Comparison of ENCODE assay signal across 16 cellular contexts in genomic region chr6:155162682-155163081, GRCh38.
A peak's percentile ranks its signal among the peaks of the same experiment; 100 is the strongest.
DNase-seq lines count a peak whose midpoint lies in the region; ATAC-seq, FAIRE-seq and TF ChIP-seq lines count a peak whose summit lies in the region.
"Had no signal": no experiment of that assay in that cellular context is flagged by ENCODE, and none has a peak within 500 bp of the region (broad histone marks: within the 10 kb centered on the region; RNA-seq: fewer than 3 reads in every experiment).

No MANE protein-coding gene starts in this region.

- peaks cover 14% of the 10 kb centered on the region for H3K4me1 Mint-ChIP-seq in astrocyte (ENCODE audit: low read depth, unreplicated experiment)

- DNase-seq in AG10803 (ENCODE audit: low read depth), result peak; percentile 28
- peak; percentile 80 for DNase-seq in M059J (ENCODE audit: low read depth)
- peak; percentile 53 for DNase-seq in astrocyte (ENCODE audit: low read depth)
- peak; percentile 29 for DNase-seq in kidney glomerular epithelial cell (lab: John Stamatoyannopoulos, UW)
- no peak for DNase-seq in T-helper 1 cell
- DNase-seq in NCI-H1436 (lab: John Stamatoyannopoulos, UW), result no peak
- DNase-seq: DMS 273 treated with DMSO at 0.1 percent for 48 hours, HCEC 1CT, NCI-H146, NCI-H2081 treated with DMSO at 0.1 percent for 48 hours, NCI-H226, NCI-H748 treated with DMSO at 0.1 percent for 48 hours, Peyer's patch, SHP77 had no signal

- H3K4me3 Mint-ChIP-seq in astrocyte (ENCODE audit: unreplicated experiment), result no peak overlapping the region

- H3K4me3 ChIP-seq in AG10803 (ENCODE audit: low read length), result no peak overlapping the region
- H3K4me3 ChIP-seq in astrocyte (ENCODE audit: insufficient read depth, low read depth, low read length), result no peak overlapping the region
- H3K4me3 ChIP-seq: BLaER1, Peyer's patch had no signal

- no peaks in the 10 kb centered on the region for H3K27me3 ChIP-seq in astrocyte (ENCODE audit: insufficient read depth, low read length)
- H3K27me3 ChIP-seq: BLaER1, Peyer's patch had no signal

- H2AFZ ChIP-seq in astrocyte (ENCODE audit: low read depth, low read length), result no peak overlapping the region

- H3K36me3 Mint-ChIP-seq in astrocyte (ENCODE audit: low read depth, unreplicated experiment), result peaks cover 16% of the 10 kb centered on the region

- no peaks in the 10 kb centered on the region for H4K20me1 ChIP-seq in astrocyte (ENCODE audit: insufficient read depth, low read length)
- H4K20me1 ChIP-seq: BLaER1 had no signal

- H3K79me2 ChIP-seq in astrocyte (ENCODE audit: insufficient read depth, low read length), result no peaks in the 10 kb centered on the region

- H3K27me3 Mint-ChIP-seq in astrocyte (ENCODE audit: low read depth, unreplicated experiment), result no peaks in the 10 kb centered on the region

- H3K36me3 ChIP-seq in astrocyte (ENCODE audit: insufficient read depth, low read length), result no peaks in the 10 kb centered on the region
- H3K36me3 ChIP-seq: BLaER1 had no signal

- H3K9ac ChIP-seq in astrocyte (ENCODE audit: low read length), result no peak overlapping the region
- H3K9ac ChIP-seq: BLaER1 had no signal

- no peak overlapping the region for H3K27ac ChIP-seq in astrocyte (ENCODE audit: low read depth, low read length)
- H3K27ac ChIP-seq: BLaER1, Peyer's patch had no signal

- H3K4me2 ChIP-seq in astrocyte (ENCODE audit: low read length), result peak overlapping the region; percentile 11
- H3K4me2 ChIP-seq: BLaER1 had no signal

- no peak for FAIRE-seq in astrocyte (lab: Jason Lieb, UNC)

- H3K4me1 ChIP-seq in astrocyte (ENCODE audit: insufficient read depth, low read length), result peaks cover 11% of the 10 kb centered on the region
- H3K4me1 ChIP-seq: Peyer's patch had no signal

- no peak for TF ChIP-seq CTCF in AG10803 (conservative IDR thresholded peaks at IDR 0.05; ENCODE audit: low read length)
- no peak for TF ChIP-seq CTCF in astrocyte (IDR thresholded peaks at IDR 0.05; ENCODE audit: insufficient read depth, low read depth, low read length)

- no peak for ATAC-seq in GM18868 (IDR thresholded peaks at IDR 0.05; ENCODE audit: unreplicated experiment)

- H3K9me3 ChIP-seq in astrocyte (ENCODE audit: insufficient read depth, low read depth, low read length), result no peaks in the 10 kb centered on the region
- H3K9me3 ChIP-seq: BLaER1, Peyer's patch had no signal

- no peaks in the 10 kb centered on the region for H3K9me3 Mint-ChIP-seq in astrocyte (ENCODE audit: unreplicated experiment)

- no peak overlapping the region for H3K27ac Mint-ChIP-seq in astrocyte (ENCODE audit: unreplicated experiment)

Comparison
In these comparisons a context has a peak if more than half of its experiments do, and no peak if none do; other contexts are left out.
1. DNase-seq: peak in AG10803 (single experiment), M059J (single experiment), astrocyte (single experiment) and kidney glomerular epithelial cell (single experiment); none in T-helper 1 cell (0 of 5) and NCI-H1436 (single experiment).